In genomic region chr2:28870146-28870891, GRCh38 we compare ENCODE assay signal across 1 cellular context.
TF ChIP-seq lines count a peak whose summit lies in the region.

Gene TRMT61B (minus strand): TSS chr2:28870309. CDS start chr2:28870277, 32 bp downstream.

TF ChIP-seq in HEK293, 187 proteins besides CTCF, POLR2A, EP300 and RAD21 (continued from another document and continues in another):
- TF ChIP-seq KLF1 (tag by site-specific recombination; IDR thresholded peaks at IDR 0.05) (no peak), ZNF211 (tag by site-specific recombination; IDR thresholded peaks at IDR 0.05; ENCODE audit: low read depth) (no peak), ZNF132 (tag by site-specific recombination; IDR thresholded peaks at IDR 0.05; ENCODE audit: borderline replicate concordance) (no peak), ZXDB (tag by site-specific recombination; IDR thresholded peaks at IDR 0.05) (peak; percentile 87), SP3 (tag by site-specific recombination; IDR thresholded peaks at IDR 0.05) (peak; percentile 76), ZNF214 (tag by site-specific recombination; IDR thresholded peaks at IDR 0.05; ENCODE audit: borderline replicate concordance) (no peak), ZBTB17 (tag by site-specific recombination; IDR thresholded peaks at IDR 0.05) (peak; percentile 98), ZNF677 (tag by site-specific recombination; IDR thresholded peaks at IDR 0.05) (no peak), GLIS1 (tag by site-specific recombination; IDR thresholded peaks at IDR 0.05) (no peak), SP7 (tag by site-specific recombination; IDR thresholded peaks at IDR 0.05) (peak; percentile 77), ZNF121 (tag by site-specific recombination; IDR thresholded peaks at IDR 0.05) (no peak), ZNF184 (tag by site-specific recombination; IDR thresholded peaks at IDR 0.05) (no peak), ZNF174 (tag by site-specific recombination; IDR thresholded peaks at IDR 0.05) (no peak), ZNF426 (tag by site-specific recombination; IDR thresholded peaks at IDR 0.05) (no peak), ELK4 (IDR thresholded peaks at IDR 0.05; ENCODE audit: borderline replicate concordance, low read depth, low read length) (no peak), ZSCAN30 (tag by site-specific recombination; IDR thresholded peaks at IDR 0.05) (no peak), ZNF175 (tag by site-specific recombination; IDR thresholded peaks at IDR 0.05) (no peak), ZNF394 (tag by site-specific recombination; IDR thresholded peaks at IDR 0.05; ENCODE audit: borderline replicate concordance) (peak; percentile 25; the same call in 1 of the 2 replicates), HOXC10 (CRISPR knock-in tag; IDR thresholded peaks at IDR 0.05) (no peak), ZNF623 (tag by site-specific recombination; IDR thresholded peaks at IDR 0.05) (no peak), KLF16 (tag by site-specific recombination; IDR thresholded peaks at IDR 0.05) (no peak), KLF17 (tag by site-specific recombination; IDR thresholded peaks at IDR 0.05) (0 out of 2 replicates have a peak, but pooled peaks have one; percentile 38), ZNF302 (tag by site-specific recombination; IDR thresholded peaks at IDR 0.05; ENCODE audit: low read depth) (no peak), ZNF785 (tag by site-specific recombination; IDR thresholded peaks at IDR 0.05) (no peak), ZNF501 (tag by site-specific recombination; IDR thresholded peaks at IDR 0.05) (peak; percentile 83; the same call in 1 of the 2 replicates), ZIC2 (tag by site-specific recombination; IDR thresholded peaks at IDR 0.05) (0 out of 2 replicates have a peak, but pooled peaks have one; percentile 46), ZNF404 (tag by site-specific recombination; IDR thresholded peaks at IDR 0.05) (no peak), ZNF560 (tag by site-specific recombination; IDR thresholded peaks at IDR 0.05; ENCODE audit: borderline replicate concordance) (no peak), ZNF350 (tag by site-specific recombination; IDR thresholded peaks at IDR 0.05) (no peak), ZNF335 (tag by site-specific recombination; conservative IDR thresholded peaks at IDR 0.05) (peak; percentile 92), ZFHX2 (tag by site-specific recombination; conservative IDR thresholded peaks at IDR 0.05) (peak; percentile 45), ZNF398 (tag by site-specific recombination; IDR thresholded peaks at IDR 0.05) (no peak), GLIS2 (tag by site-specific recombination; IDR thresholded peaks at IDR 0.05) (no peak; the same call in 1 of the 2 replicates), KLF9 (tag by site-specific recombination; IDR thresholded peaks at IDR 0.05; ENCODE audit: low read depth) (peak; percentile 60), ZNF112 (tag by site-specific recombination; IDR thresholded peaks at IDR 0.05) (no peak), ZNF660 (tag by site-specific recombination; IDR thresholded peaks at IDR 0.05) (no peak), ZNF621 (tag by site-specific recombination; IDR thresholded peaks at IDR 0.05) (no peak), ZNF600 (tag by site-specific recombination; IDR thresholded peaks at IDR 0.05) (0 out of 2 replicates have a peak, but pooled peaks have one; percentile 41), ZNF239 (tag by site-specific recombination; IDR thresholded peaks at IDR 0.05) (no peak), ZNF488 (tag by site-specific recombination; IDR thresholded peaks at IDR 0.05) (no peak), ZNF223 (tag by site-specific recombination; IDR thresholded peaks at IDR 0.05) (no peak), ZBTB1 (tag by site-specific recombination; IDR thresholded peaks at IDR 0.05) (no peak), PRDM6 (tag by site-specific recombination; IDR thresholded peaks at IDR 0.05) (no peak)
- TF ChIP-seq, protein P1, sequence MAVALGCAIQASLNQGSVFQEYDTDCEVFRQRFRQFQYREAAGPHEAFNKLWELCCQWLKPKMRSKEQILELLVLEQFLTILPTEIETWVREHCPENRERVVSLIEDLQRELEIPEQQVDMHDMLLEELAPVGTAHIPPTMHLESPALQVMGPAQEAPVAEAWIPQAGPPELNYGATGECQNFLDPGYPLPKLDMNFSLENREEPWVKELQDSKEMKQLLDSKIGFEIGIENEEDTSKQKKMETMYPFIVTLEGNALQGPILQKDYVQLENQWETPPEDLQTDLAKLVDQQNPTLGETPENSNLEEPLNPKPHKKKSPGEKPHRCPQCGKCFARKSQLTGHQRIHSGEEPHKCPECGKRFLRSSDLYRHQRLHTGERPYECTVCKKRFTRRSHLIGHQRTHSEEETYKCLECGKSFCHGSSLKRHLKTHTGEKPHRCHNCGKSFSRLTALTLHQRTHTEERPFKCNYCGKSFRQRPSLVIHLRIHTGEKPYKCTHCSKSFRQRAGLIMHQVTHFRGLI (tag by site-specific recombination; IDR thresholded peaks at IDR 0.05): no peak
- TF ChIP-seq, protein P2, sequence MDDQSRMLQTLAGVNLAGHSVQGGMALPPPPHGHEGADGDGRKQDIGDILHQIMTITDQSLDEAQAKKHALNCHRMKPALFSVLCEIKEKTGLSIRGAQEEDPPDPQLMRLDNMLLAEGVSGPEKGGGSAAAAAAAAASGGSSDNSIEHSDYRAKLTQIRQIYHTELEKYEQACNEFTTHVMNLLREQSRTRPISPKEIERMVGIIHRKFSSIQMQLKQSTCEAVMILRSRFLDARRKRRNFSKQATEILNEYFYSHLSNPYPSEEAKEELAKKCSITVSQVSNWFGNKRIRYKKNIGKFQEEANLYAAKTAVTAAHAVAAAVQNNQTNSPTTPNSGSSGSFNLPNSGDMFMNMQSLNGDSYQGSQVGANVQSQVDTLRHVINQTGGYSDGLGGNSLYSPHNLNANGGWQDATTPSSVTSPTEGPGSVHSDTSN (CRISPR knock-in tag; IDR thresholded peaks at IDR 0.05): peak; percentile 90; the same call in 1 of the 2 replicates
- TF ChIP-seq, protein P3, sequence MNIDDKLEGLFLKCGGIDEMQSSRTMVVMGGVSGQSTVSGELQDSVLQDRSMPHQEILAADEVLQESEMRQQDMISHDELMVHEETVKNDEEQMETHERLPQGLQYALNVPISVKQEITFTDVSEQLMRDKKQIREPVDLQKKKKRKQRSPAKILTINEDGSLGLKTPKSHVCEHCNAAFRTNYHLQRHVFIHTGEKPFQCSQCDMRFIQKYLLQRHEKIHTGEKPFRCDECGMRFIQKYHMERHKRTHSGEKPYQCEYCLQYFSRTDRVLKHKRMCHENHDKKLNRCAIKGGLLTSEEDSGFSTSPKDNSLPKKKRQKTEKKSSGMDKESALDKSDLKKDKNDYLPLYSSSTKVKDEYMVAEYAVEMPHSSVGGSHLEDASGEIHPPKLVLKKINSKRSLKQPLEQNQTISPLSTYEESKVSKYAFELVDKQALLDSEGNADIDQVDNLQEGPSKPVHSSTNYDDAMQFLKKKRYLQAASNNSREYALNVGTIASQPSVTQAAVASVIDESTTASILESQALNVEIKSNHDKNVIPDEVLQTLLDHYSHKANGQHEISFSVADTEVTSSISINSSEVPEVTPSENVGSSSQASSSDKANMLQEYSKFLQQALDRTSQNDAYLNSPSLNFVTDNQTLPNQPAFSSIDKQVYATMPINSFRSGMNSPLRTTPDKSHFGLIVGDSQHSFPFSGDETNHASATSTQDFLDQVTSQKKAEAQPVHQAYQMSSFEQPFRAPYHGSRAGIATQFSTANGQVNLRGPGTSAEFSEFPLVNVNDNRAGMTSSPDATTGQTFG (tag by site-specific recombination; IDR thresholded peaks at IDR 0.05; ENCODE audit: borderline replicate concordance): no peak
- TF ChIP-seq, protein P4, sequence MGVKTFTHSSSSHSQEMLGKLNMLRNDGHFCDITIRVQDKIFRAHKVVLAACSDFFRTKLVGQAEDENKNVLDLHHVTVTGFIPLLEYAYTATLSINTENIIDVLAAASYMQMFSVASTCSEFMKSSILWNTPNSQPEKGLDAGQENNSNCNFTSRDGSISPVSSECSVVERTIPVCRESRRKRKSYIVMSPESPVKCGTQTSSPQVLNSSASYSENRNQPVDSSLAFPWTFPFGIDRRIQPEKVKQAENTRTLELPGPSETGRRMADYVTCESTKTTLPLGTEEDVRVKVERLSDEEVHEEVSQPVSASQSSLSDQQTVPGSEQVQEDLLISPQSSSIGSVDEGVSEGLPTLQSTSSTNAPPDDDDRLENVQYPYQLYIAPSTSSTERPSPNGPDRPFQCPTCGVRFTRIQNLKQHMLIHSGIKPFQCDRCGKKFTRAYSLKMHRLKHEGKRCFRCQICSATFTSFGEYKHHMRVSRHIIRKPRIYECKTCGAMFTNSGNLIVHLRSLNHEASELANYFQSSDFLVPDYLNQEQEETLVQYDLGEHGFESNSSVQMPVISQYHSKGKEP (tag by site-specific recombination; IDR thresholded peaks at IDR 0.05): peak; percentile 71
- TF ChIP-seq, protein P5, sequence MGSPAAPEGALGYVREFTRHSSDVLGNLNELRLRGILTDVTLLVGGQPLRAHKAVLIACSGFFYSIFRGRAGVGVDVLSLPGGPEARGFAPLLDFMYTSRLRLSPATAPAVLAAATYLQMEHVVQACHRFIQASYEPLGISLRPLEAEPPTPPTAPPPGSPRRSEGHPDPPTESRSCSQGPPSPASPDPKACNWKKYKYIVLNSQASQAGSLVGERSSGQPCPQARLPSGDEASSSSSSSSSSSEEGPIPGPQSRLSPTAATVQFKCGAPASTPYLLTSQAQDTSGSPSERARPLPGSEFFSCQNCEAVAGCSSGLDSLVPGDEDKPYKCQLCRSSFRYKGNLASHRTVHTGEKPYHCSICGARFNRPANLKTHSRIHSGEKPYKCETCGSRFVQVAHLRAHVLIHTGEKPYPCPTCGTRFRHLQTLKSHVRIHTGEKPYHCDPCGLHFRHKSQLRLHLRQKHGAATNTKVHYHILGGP (tag by site-specific recombination; IDR thresholded peaks at IDR 0.05): peak; percentile 74; the same call in 1 of the 2 replicates
- TF ChIP-seq, protein P6, sequence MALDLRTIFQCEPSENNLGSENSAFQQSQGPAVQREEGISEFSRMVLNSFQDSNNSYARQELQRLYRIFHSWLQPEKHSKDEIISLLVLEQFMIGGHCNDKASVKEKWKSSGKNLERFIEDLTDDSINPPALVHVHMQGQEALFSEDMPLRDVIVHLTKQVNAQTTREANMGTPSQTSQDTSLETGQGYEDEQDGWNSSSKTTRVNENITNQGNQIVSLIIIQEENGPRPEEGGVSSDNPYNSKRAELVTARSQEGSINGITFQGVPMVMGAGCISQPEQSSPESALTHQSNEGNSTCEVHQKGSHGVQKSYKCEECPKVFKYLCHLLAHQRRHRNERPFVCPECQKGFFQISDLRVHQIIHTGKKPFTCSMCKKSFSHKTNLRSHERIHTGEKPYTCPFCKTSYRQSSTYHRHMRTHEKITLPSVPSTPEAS (tag by site-specific recombination; IDR thresholded peaks at IDR 0.05): no peak
